In genomic region chr4:177974461-177974860, GRCh38 we compare ENCODE assay signal across 17 cellular contexts.
"Had no signal": no experiment of that assay in that cellular context is flagged by ENCODE, and none has a peak within 500 bp of the region (broad histone marks: within the 10 kb centered on the region; RNA-seq: fewer than 3 reads in every experiment).

No MANE protein-coding gene starts in this region.

- H2AFZ ChIP-seq: hepatocyte had no signal

- H3K79me2 ChIP-seq: hepatocyte had no signal

- H3K9me3 ChIP-seq: neutrophil, psoas muscle, tibial artery, upper lobe of right lung, vagina had no signal

- FAIRE-seq: colon had no signal

- H3K4me1 ChIP-seq: foreskin keratinocyte, psoas muscle, tibial artery, upper lobe of right lung, vagina had no signal

- H3K4me3 ChIP-seq: hepatocyte, psoas muscle, tibial artery, upper lobe of right lung, vagina had no signal

- H3K36me3 ChIP-seq: neutrophil, tibial artery, upper lobe of right lung, vagina had no signal

- ATAC-seq: foreskin keratinocyte; left lobe of liver; naive thymus-derived CD4-positive, alpha-beta T cell; psoas muscle; right cardiac atrium; stimulated activated effector memory CD8-positive, alpha-beta T cell treated with anti-CD3 and anti-CD28 coated beads, Interleukin-12 subunit alpha, Interleukin-12 subunit beta, amount 100 ng/mL, for 72 hours; stimulated activated naive CD8-positive, alpha-beta T cell treated with anti-CD3 and anti-CD28 coated beads, Interleukin-15, Interleukin-2, amounts not matched to agents 100 U/mL and 50 U/mL, for 24 hours; upper lobe of right lung had no signal

- H3K27ac ChIP-seq: foreskin keratinocyte, hepatocyte, neutrophil, psoas muscle, tibial artery, upper lobe of right lung, vagina had no signal

- H3K4me2 ChIP-seq: hepatocyte had no signal

- H3K27me3 ChIP-seq: foreskin keratinocyte, hepatocyte, neutrophil, tibial artery, upper lobe of right lung, vagina had no signal

- DNase-seq: foreskin keratinocyte; head of caudate nucleus; mammary epithelial cell; naive thymus-derived CD4-positive, alpha-beta T cell; stimulated activated CD4-positive, alpha-beta T cell treated with anti-CD3 and anti-CD28 coated beads, Interleukin-4, amount 100 ng/mL, for 1 hour; stimulated activated CD8-positive, alpha-beta memory T cell treated with anti-CD3 and anti-CD28 coated beads, Interleukin-4, amount 100 ng/mL, for 48 hours; stimulated activated naive CD8-positive, alpha-beta T cell treated with anti-CD3 and anti-CD28 coated beads, Interleukin-15, Interleukin-2, amounts not matched to agents 100 U/mL and 50 U/mL, for 24 hours; tibial artery; upper lobe of right lung had no signal
